1 cellular context compared by ENCODE assay signal in the genomic region with DNA sequence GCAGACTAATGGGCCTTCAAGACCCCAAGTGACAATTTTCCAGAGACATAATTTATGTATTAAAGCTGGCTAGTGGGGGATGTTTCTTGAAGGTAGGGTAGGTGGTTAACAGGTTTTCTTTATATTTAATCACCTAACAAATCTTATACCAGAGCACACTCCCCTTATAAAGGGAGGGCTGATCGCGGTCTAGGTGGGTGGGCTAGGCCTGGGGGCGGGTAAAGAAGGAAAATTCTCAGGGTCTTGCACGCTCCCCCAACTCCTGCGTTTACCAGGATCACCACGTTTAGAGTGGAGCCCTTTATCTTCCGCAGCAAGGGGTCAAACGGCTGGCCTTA.
TF ChIP-seq lines count a peak whose summit lies in the region.

No MANE protein-coding gene starts in this region.

TF ChIP-seq in HepG2, 621 proteins besides CTCF, POLR2A, EP300 and RAD21:
- TF ChIP-seq ZNF510 (CRISPR knock-in tag; IDR thresholded peaks at IDR 0.05; ENCODE audit: low read depth) (no peak), SNRNP70 (IDR thresholded peaks at IDR 0.05; ENCODE audit: low read depth, low read length) (no peak), ZNF580 (CRISPR knock-in tag; IDR thresholded peaks at IDR 0.05; ENCODE audit: borderline replicate concordance, low read depth) (no peak), KMT2A (CRISPR knock-in tag; IDR thresholded peaks at IDR 0.05) (no peak), ZFP36 (IDR thresholded peaks at IDR 0.05; ENCODE audit: borderline replicate concordance, low read depth, low read length, partially characterized antibody) (no peak), ZFAT (CRISPR knock-in tag; conservative IDR thresholded peaks at IDR 0.05) (no peak), CREM (IDR thresholded peaks at IDR 0.05) (no peak), CREM (CRISPR knock-in tag; IDR thresholded peaks at IDR 0.05) (no peak)
- TF ChIP-seq, protein P1, sequence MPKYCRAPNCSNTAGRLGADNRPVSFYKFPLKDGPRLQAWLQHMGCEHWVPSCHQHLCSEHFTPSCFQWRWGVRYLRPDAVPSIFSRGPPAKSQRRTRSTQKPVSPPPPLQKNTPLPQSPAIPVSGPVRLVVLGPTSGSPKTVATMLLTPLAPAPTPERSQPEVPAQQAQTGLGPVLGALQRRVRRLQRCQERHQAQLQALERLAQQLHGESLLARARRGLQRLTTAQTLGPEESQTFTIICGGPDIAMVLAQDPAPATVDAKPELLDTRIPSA (CRISPR knock-in tag; IDR thresholded peaks at IDR 0.05; ENCODE audit: borderline replicate concordance), result no peak
